ENCODE assay signal across 1 cellular context in the genomic region with DNA sequence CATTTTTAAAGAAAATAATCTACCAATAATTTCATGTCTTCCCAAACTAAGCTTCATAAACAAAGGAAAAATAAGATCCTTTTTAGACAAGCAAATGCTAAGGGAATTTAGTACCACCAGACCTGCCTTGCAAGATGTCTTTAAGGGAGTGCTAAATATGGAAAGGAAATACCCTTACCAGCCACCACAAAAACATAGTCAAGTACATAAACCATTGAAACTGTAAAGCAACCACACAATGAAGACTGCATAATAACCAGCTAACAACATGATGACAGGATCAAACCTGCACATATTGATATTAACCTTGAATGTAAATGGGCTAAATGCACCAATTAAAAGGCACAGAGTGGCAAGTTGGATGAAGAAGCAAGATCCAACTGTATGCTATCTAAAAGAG.
TF ChIP-seq lines count a peak whose summit lies in the region.

No MANE protein-coding gene starts in this region.

TF ChIP-seq in GM12878, 131 proteins besides CTCF, POLR2A, EP300 and RAD21 (continued from another document):
- TF ChIP-seq ZNF217 (IDR thresholded peaks at IDR 0.05) (0 out of 2 replicates have a peak, but pooled peaks have one; percentile 45), MEF2B (IDR thresholded peaks at IDR 0.05; ENCODE audit: partially characterized antibody, poor library complexity, severe bottlenecking) (peak; percentile 72)
TF ChIP-seq in GM12878: peak in this region for 5.
